10 cellular contexts compared by ENCODE assay signal in the genomic region with DNA sequence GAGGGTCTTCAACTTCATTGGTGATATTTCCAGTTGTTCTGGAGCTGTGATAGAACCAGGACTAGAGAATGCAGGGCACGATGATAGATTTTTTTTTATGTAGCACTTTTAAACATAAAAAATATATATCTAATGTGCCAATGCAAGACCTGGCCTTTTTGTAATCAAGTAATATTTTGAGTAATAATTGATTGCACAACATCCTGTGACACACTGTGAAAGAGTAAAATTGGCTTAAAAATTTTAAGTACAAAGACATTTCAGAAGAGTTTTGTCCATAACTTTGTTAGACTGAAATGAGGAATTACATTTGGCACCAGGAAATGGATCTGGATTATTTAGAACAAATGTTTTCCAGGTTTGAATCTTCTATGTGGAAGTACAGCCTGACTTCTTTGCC. TPM values are rescaled to one million over a fixed set of nuclear protein-coding genes. Genes with fewer than 3 reads are reported as not detected.
DNase-seq lines count a peak whose midpoint lies in the region; ATAC-seq and TF ChIP-seq lines count a peak whose summit lies in the region.
"Had no signal": no experiment of that assay in that cellular context is flagged by ENCODE, and none has a peak within 500 bp of the region (broad histone marks: within the 10 kb centered on the region; RNA-seq: fewer than 3 reads in every experiment).

No MANE protein-coding gene starts in this region.

- no peak overlapping the region for H3K9ac ChIP-seq in liver (ENCODE audit: low read depth in 1 of 2, low read length in 2 of 2)

- H3K27ac ChIP-seq in ascending aorta (peak overlapping the region; percentile 31 to 53), liver (ENCODE audit: low read depth in 1 of 2, low read length in 2 of 2) (peak overlapping the region; percentile 53 to 67), transverse colon (peak overlapping the region; percentile 40 to 74 (median 63))

- 87% methylated on average over 1 of the region's 1 CpG for WGBS in liver
- 63 to 73% methylated on average over 1 of the region's 1 CpG for WGBS in transverse colon (ENCODE audit: low coverage in 1 of 2), 2 donors

- H3K4me1 ChIP-seq in ascending aorta: no peaks in the 10 kb centered on the region
- peaks cover 0 to 3% (median 0%) of the 10 kb centered on the region in 4 donors for H3K4me1 ChIP-seq in liver (ENCODE audit: control insufficient read depth in 4 of 4, insufficient read depth in 4 of 4, low read length in 3 of 4)
- H3K4me1 ChIP-seq in transverse colon: no peaks in the 10 kb centered on the region
- H3K4me1 ChIP-seq: HAP-1 had no signal

- H3K27ac Mint-ChIP-seq in activated naive CD4-positive, alpha-beta T cell treated with anti-CD3 and anti-CD28 coated beads for 36 hours: peak overlapping the region; percentile 97

- CTCF ChIA-PET in activated naive CD4-positive, alpha-beta T cell treated with anti-CD3 and anti-CD28 coated beads for 36 hours (lab: Charles Lee): interaction anchor here (0.9 to 1.7 kb wide), 6 partner anchors 10 to 493 kb away, joined by 3 to 8 read pairs (median 4); no protein-coding TSS in a partner anchor

- intact Hi-C loops in activated naive CD4-positive, alpha-beta T cell treated with anti-CD3 and anti-CD28 coated beads for 36 hours (cut with micrococcal nuclease): loop anchor here (5.0 kb wide), 2 partner anchors 229 to 319 kb away; no protein-coding TSS in a partner anchor
- intact Hi-C loops in ascending aorta (cut with DNase I) (no loop called here), transverse colon (cut with DNase I; ENCODE audit: low total_unique reads) (no loop called here)

- H3K36me3 ChIP-seq in ascending aorta: no peaks in the 10 kb centered on the region
- no peaks in the 10 kb centered on the region for H3K36me3 ChIP-seq in liver (ENCODE audit: control insufficient read depth in 4 of 4, insufficient read depth in 3 of 4, low read depth in 1 of 4, low read length in 3 of 4)
- H3K36me3 ChIP-seq in transverse colon: no peaks in the 10 kb centered on the region
- H3K36me3 ChIP-seq: HAP-1 had no signal

- peaks cover 37% of the 10 kb centered on the region for H3K36me3 Mint-ChIP-seq in activated naive CD4-positive, alpha-beta T cell treated with anti-CD3 and anti-CD28 coated beads for 36 hours (ENCODE audit: low read depth)

- no peak for TF ChIP-seq EP300 in transverse colon (IDR thresholded peaks at IDR 0.05; ENCODE audit: low read depth)

- TF ChIP-seq POLR2A in transverse colon (IDR thresholded peaks at IDR 0.05): no peak

- in situ Hi-C loops in transverse colon (cut with MboI; ENCODE audit: low pct_ligation_motif_present in 1 of 4, low pct_unique_long_range_greater_than_20kb in 1 of 4, low sequenced_read_pairs in 3 of 4): no loop called here
- in situ Hi-C loops in GM13977 (cut with MboI; ENCODE audit: low pct_unique_long_range_greater_than_20kb, low sequenced_read_pairs, unreplicated experiment): no loop called here

- no peaks in the 10 kb centered on the region for H3K27me3 Mint-ChIP-seq in activated naive CD4-positive, alpha-beta T cell treated with anti-CD3 and anti-CD28 coated beads for 36 hours (ENCODE audit: low read depth)

- no peak overlapping the region for H3K4me3 ChIP-seq in ascending aorta
- no peak overlapping the region for H3K4me3 ChIP-seq in liver (ENCODE audit: low read depth in 1 of 3, low read length in 3 of 3)
- H3K4me3 ChIP-seq in transverse colon: no peak overlapping the region
- H3K4me3 ChIP-seq: HAP-1 had no signal

- no peak for TF ChIP-seq RAD21 in liver (IDR thresholded peaks at IDR 0.05)

- peaks cover 96% of the 10 kb centered on the region for H3K4me1 Mint-ChIP-seq in activated naive CD4-positive, alpha-beta T cell treated with anti-CD3 and anti-CD28 coated beads for 36 hours (ENCODE audit: low read depth)

- H3K9me3 Mint-ChIP-seq in activated naive CD4-positive, alpha-beta T cell treated with anti-CD3 and anti-CD28 coated beads for 36 hours: peaks cover under 1% of the 10 kb centered on the region

- ATAC-seq in GM21723 (IDR thresholded peaks at IDR 0.05; ENCODE audit: unreplicated experiment) (no peak), HG03175 (IDR thresholded peaks at IDR 0.05; ENCODE audit: unreplicated experiment) (no peak)
- ATAC-seq: SK-N-SH treated with all-trans-retinoic acid at 6 μM for 48 hours had no signal

- DNase-seq in activated naive CD4-positive, alpha-beta T cell treated with anti-CD3 and anti-CD28 coated beads for 36 hours: no peak
- DNase-seq in activated naive CD4-positive, alpha-beta T cell treated with anti-CD3 and anti-CD28 coated beads, Interleukin-2, amount 50 U/mL, for 16 hours: no peak
- no peak for DNase-seq in ascending aorta (ENCODE audit: low spot score in 2 of 2)
- DNase-seq in transverse colon: no peak
- DNase-seq in GM13977 (ENCODE audit: low spot score): no peak

- TF ChIP-seq CTCF in ascending aorta (IDR thresholded peaks at IDR 0.05) (no peak), liver (IDR thresholded peaks at IDR 0.05; ENCODE audit: low read depth, low read length, missing input control) (no peak), transverse colon (IDR thresholded peaks at IDR 0.05) (no peak), GM13977 (IDR thresholded peaks at IDR 0.05; ENCODE audit: extremely low read depth, insufficient read depth, missing control alignments) (no peak)

- H3K4me3 Mint-ChIP-seq in activated naive CD4-positive, alpha-beta T cell treated with anti-CD3 and anti-CD28 coated beads for 36 hours: peak overlapping the region; percentile 76

- H3K27me3 ChIP-seq in ascending aorta (no peaks in the 10 kb centered on the region), liver (ENCODE audit: control insufficient read depth in 4 of 4, insufficient read depth in 4 of 4, low read length in 3 of 4) (no peaks in the 10 kb centered on the region), transverse colon (no peaks in the 10 kb centered on the region)

- H3K9me3 ChIP-seq in ascending aorta (no peaks in the 10 kb centered on the region), liver (ENCODE audit: control insufficient read depth in 4 of 4, low read length in 3 of 4) (no peaks in the 10 kb centered on the region), transverse colon (no peaks in the 10 kb centered on the region)
- H3K9me3 ChIP-seq: HAP-1 had no signal

TF ChIP-seq in liver, 16 proteins besides CTCF, POLR2A, EP300 and RAD21:
- TF ChIP-seq FOXA1 (IDR thresholded peaks at IDR 0.05) (no peak), YY1 (IDR thresholded peaks at IDR 0.05) (no peak), EGR1 (IDR thresholded peaks at IDR 0.05; ENCODE audit: low read depth in 2 of 2) (no peak), HNF4A (conservative IDR thresholded peaks at IDR 0.05) (no peak), HNF4G (IDR thresholded peaks at IDR 0.05) (no peak), FOXA2 (IDR thresholded peaks at IDR 0.05) (no peak), NR2F2 (IDR thresholded peaks at IDR 0.05) (no peak), GABPA (IDR thresholded peaks at IDR 0.05 in 1 of 2, conservative IDR thresholded peaks at IDR 0.05 in 1 of 2) (no peak), SP1 (IDR thresholded peaks at IDR 0.05) (no peak)
- TF ChIP-seq, protein P1, sequence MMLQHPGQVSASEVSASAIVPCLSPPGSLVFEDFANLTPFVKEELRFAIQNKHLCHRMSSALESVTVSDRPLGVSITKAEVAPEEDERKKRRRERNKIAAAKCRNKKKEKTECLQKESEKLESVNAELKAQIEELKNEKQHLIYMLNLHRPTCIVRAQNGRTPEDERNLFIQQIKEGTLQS (IDR thresholded peaks at IDR 0.05): no peak
- TF ChIP-seq, protein P2, sequence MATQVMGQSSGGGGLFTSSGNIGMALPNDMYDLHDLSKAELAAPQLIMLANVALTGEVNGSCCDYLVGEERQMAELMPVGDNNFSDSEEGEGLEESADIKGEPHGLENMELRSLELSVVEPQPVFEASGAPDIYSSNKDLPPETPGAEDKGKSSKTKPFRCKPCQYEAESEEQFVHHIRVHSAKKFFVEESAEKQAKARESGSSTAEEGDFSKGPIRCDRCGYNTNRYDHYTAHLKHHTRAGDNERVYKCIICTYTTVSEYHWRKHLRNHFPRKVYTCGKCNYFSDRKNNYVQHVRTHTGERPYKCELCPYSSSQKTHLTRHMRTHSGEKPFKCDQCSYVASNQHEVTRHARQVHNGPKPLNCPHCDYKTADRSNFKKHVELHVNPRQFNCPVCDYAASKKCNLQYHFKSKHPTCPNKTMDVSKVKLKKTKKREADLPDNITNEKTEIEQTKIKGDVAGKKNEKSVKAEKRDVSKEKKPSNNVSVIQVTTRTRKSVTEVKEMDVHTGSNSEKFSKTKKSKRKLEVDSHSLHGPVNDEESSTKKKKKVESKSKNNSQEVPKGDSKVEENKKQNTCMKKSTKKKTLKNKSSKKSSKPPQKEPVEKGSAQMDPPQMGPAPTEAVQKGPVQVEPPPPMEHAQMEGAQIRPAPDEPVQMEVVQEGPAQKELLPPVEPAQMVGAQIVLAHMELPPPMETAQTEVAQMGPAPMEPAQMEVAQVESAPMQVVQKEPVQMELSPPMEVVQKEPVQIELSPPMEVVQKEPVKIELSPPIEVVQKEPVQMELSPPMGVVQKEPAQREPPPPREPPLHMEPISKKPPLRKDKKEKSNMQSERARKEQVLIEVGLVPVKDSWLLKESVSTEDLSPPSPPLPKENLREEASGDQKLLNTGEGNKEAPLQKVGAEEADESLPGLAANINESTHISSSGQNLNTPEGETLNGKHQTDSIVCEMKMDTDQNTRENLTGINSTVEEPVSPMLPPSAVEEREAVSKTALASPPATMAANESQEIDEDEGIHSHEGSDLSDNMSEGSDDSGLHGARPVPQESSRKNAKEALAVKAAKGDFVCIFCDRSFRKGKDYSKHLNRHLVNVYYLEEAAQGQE (IDR thresholded peaks at IDR 0.05): no peak
- TF ChIP-seq, protein P3, sequence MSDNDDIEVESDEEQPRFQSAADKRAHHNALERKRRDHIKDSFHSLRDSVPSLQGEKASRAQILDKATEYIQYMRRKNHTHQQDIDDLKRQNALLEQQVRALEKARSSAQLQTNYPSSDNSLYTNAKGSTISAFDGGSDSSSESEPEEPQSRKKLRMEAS (IDR thresholded peaks at IDR 0.05): no peak

RNA-seq across cellular contexts. Expression of a gene that starts 22.1 kb away (rescaled TPM):
- 100 to 1,000 TPM; 149 to 158 TPM for total RNA-seq in activated naive CD4-positive, alpha-beta T cell treated with anti-CD3 and anti-CD28 coated beads for 36 hours
- total RNA-seq in ascending aorta (20.2 TPM), liver (10 to 100 TPM in 1 of 2 donors, 1 to 10 TPM in 1; 9.3 to 13.7 TPM), transverse colon (10 to 100 TPM; 12.4 to 38.9 (median 27.0) TPM)
- 1 to 10 TPM; 3.9 to 4.7 TPM for polyA plus RNA-seq in liver
